In the genomic region with DNA sequence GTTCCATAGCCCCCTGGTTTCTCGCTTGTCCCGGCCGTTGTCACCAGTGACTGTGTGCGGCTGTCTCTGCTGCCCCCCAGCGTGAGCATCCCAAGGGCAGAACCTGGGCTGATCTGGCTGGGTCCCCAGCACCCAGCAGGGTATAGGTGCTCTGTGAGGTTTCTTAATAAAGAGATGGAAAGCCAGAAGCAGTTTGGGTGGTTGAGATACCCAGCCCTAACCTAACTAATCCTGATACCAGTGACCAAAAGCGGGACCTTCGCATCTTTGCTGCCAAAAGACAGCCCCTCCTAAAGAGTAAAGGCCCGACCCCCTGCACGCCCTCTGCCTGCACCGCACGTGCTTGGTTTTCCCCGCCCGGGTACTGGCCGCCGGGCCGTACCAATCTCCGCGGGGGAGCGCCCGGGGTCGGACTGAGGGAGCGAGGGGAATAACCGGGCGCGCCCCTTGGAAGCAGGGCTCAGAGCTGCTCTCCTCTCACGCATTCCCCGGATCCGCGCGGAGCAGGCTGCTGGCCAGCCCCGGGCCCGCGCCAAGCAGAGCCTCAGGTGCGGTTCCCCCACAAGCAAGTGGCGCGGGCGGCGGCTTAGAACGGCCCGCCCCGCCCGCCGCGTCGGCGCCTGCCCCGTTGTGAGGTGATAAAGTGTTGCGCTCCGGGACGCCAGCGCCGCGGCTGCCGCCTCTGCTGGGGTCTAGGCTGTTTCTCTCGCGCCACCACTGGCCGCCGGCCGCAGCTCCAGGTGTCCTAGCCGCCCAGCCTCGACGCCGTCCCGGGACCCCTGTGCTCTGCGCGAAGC, we compare ENCODE assay signal across 8 cellular contexts. TPM values are rescaled to one million over a fixed set of nuclear protein-coding genes. Genes with fewer than 3 reads are reported as not detected.
DNase-seq lines count a peak whose midpoint lies in the region; ATAC-seq and TF ChIP-seq lines count a peak whose summit lies in the region.

A gene with protein sequence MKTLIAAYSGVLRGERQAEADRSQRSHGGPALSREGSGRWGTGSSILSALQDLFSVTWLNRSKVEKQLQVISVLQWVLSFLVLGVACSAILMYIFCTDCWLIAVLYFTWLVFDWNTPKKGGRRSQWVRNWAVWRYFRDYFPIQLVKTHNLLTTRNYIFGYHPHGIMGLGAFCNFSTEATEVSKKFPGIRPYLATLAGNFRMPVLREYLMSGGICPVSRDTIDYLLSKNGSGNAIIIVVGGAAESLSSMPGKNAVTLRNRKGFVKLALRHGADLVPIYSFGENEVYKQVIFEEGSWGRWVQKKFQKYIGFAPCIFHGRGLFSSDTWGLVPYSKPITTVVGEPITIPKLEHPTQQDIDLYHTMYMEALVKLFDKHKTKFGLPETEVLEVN (plus strand): TSS at position 667 of the 797 bp plus-strand sequence. CDS start 214 bp downstream, outside the sequence.

- no peaks in the 10 kb centered on the region for H3K9me3 Mint-ChIP-seq in chondrocyte (ENCODE audit: low read depth)

- H3K27me3 Mint-ChIP-seq in chondrocyte (ENCODE audit: low read depth): peaks cover 34% of the 10 kb centered on the region

- H3K36me3 ChIP-seq in left lung: no peaks in the 10 kb centered on the region

- H3K9me3 ChIP-seq in left lung: no peaks in the 10 kb centered on the region

- ATAC-seq in HG03432 (IDR thresholded peaks at IDR 0.05; ENCODE audit: unreplicated experiment): peak; percentile 76
- peak; percentile 84 for ATAC-seq in left lung

- peak within 1 kb of the TSS; percentile 68 for H3K4me3 Mint-ChIP-seq in chondrocyte (ENCODE audit: unreplicated experiment)

- H3K27ac Mint-ChIP-seq in chondrocyte (ENCODE audit: unreplicated experiment): no peak within 1 kb of the TSS

- DNase-seq in AML-193 (lab: John Stamatoyannopoulos, UW) (peak; percentile 56 to 59), NCI-H446 treated with DMSO at 0.1 percent for 48 hours (lab: John Stamatoyannopoulos, UW) (peak; percentile 64), chondrocyte (ENCODE audit: low spot score) (no peak), left lung (peak; percentile 81 to 96)
- peak; percentile 56 for DNase-seq in activated CD4-positive, alpha-beta T cell treated with anti-CD3 and anti-CD28 coated beads for 1 hour
- peak; percentile 74 for DNase-seq in stimulated activated CD4-positive, alpha-beta T cell treated with anti-CD3 and anti-CD28 coated beads, Interleukin-4, amount 100 ng/mL, for 24 hours

- H3K27ac ChIP-seq in left lung: peak within 1 kb of the TSS in 1 of 2 donors; percentile 61

- peaks cover 4 to 28% of the 10 kb centered on the region in 2 donors for H3K27me3 ChIP-seq in left lung

- H3K4me1 Mint-ChIP-seq in chondrocyte (ENCODE audit: low read depth): peaks cover 18% of the 10 kb centered on the region

- intact Hi-C loops in left lung (cut with DNase I): no loop called here

- H3K4me1 ChIP-seq in left lung: peaks cover 13 to 61% of the 10 kb centered on the region in 2 donors

- peak; percentile 77 for TF ChIP-seq POLR2A in GM19193 (IDR thresholded peaks at IDR 0.05; ENCODE audit: extremely low read depth, insufficient read depth, insufficient read length)

- H3K4me3 ChIP-seq in left lung: peak within 1 kb of the TSS; percentile 43 to 51

- peak; percentile 51 for TF ChIP-seq CTCF in chondrocyte (IDR thresholded peaks at IDR 0.05)
- no peak for TF ChIP-seq CTCF in left lung (IDR thresholded peaks at IDR 0.05)

- no peaks in the 10 kb centered on the region for H3K36me3 Mint-ChIP-seq in chondrocyte (ENCODE audit: low read depth)

RNA-seq across cellular contexts. Expression of the gene that starts here (rescaled TPM):
- total RNA-seq in chondrocyte: 1.3 to 1.6 TPM in 2 of 3 replicates, not detected in the other
- total RNA-seq in left lung: 10 to 100 TPM in 1 of 2 donors, 1 to 10 TPM in 1; 8.1 to 14.9 TPM
